In genomic region chr16:56245197-56245596, GRCh38 we compare ENCODE assay signal across 20 cellular contexts. TPM values are rescaled to one million over a fixed set of nuclear protein-coding genes. Genes with fewer than 3 reads are reported as not detected.
DNase-seq lines count a peak whose midpoint lies in the region; TF ChIP-seq lines count a peak whose summit lies in the region.
"Had no signal": no experiment of that assay in that cellular context is flagged by ENCODE, and none has a peak within 500 bp of the region (broad histone marks: within the 10 kb centered on the region; RNA-seq: fewer than 3 reads in every experiment).

No MANE protein-coding gene starts in this region.

- H3K27ac ChIP-seq in cingulate gyrus (ENCODE audit: low read depth, low read length) (peak overlapping the region; percentile 95), parathyroid adenoma (peak overlapping the region; percentile 53), SJCRH30 (no peak overlapping the region)
- H3K27ac ChIP-seq: body of pancreas, hepatocyte had no signal

- peak; percentile 20 for DNase-seq in COLO829 (ENCODE audit: low spot score)
- DNase-seq in MG63, result peak; percentile 81
- DNase-seq in SJCRH30, result no peak
- DNase-seq in NCI-H446 treated with DMSO at 0.1 percent for 48 hours (lab: John Stamatoyannopoulos, UW), result no peak
- no peak for DNase-seq in globus pallidus (ENCODE audit: low spot score)
- DNase-seq in HEK293T (ENCODE audit: extremely low spot score), result no peak
- DNase-seq: activated CD4-positive, alpha-beta memory T cell treated with anti-CD3 and anti-CD28 coated beads for 36 hours; body of pancreas; CD4-positive, alpha-beta memory T cell; GDM1; H7; Karpas-422; natural killer cell; NCI-H1930; NCI-H82; SHP77; stimulated activated CD4-positive, alpha-beta T cell treated with anti-CD3 and anti-CD28 coated beads, Interleukin-4, amount 100 ng/mL, for 4 hours had no signal

- peaks cover 27% of the 10 kb centered on the region for H3K79me2 ChIP-seq in parathyroid adenoma
- H3K79me2 ChIP-seq: hepatocyte had no signal

- H3K36me3 ChIP-seq in MG63 (no peaks in the 10 kb centered on the region), parathyroid adenoma (ENCODE audit: control insufficient read depth, insufficient read depth, low read length) (no peaks in the 10 kb centered on the region), SJCRH30 (no peaks in the 10 kb centered on the region)

- no peak for TF ChIP-seq CTCF in parathyroid adenoma (IDR thresholded peaks at IDR 0.05)

- no peak overlapping the region for H2AFZ ChIP-seq in parathyroid adenoma
- H2AFZ ChIP-seq: hepatocyte had no signal

- no peak overlapping the region for H3K4me3 ChIP-seq in MG63
- no peak overlapping the region for H3K4me3 ChIP-seq in parathyroid adenoma (ENCODE audit: low read depth, low read length)
- no peak overlapping the region for H3K4me3 ChIP-seq in SJCRH30
- H3K4me3 ChIP-seq: body of pancreas, hepatocyte had no signal

- H3K4me2 ChIP-seq in parathyroid adenoma (ENCODE audit: low read length), result no peak overlapping the region
- H3K4me2 ChIP-seq: hepatocyte had no signal

- no peak overlapping the region for H3K9ac ChIP-seq in parathyroid adenoma

- CTCF ChIA-PET in HEK293T (lab: Yijun Ruan, JAX), result interaction anchor here (1.3 kb wide), 1 partner anchor 32 kb away, joined by 3 read pairs; no protein-coding TSS in a partner anchor

- no peaks in the 10 kb centered on the region for H3K27me3 ChIP-seq in MG63
- no peaks in the 10 kb centered on the region for H3K27me3 ChIP-seq in parathyroid adenoma (ENCODE audit: control insufficient read depth, insufficient read depth, low read length)
- H3K27me3 ChIP-seq in SJCRH30, result no peaks in the 10 kb centered on the region
- H3K27me3 ChIP-seq: body of pancreas, hepatocyte had no signal

- peaks cover 16% of the 10 kb centered on the region for H3K4me1 ChIP-seq in parathyroid adenoma
- no peaks in the 10 kb centered on the region for H3K4me1 ChIP-seq in SJCRH30
- H3K4me1 ChIP-seq: body of pancreas had no signal

- POLR2A ChIA-PET in HEK293T (lab: Yijun Ruan, JAX), result no interaction called here

- no peaks in the 10 kb centered on the region for H3K9me3 ChIP-seq in MG63
- no peaks in the 10 kb centered on the region for H3K9me3 ChIP-seq in parathyroid adenoma (ENCODE audit: control insufficient read depth, low read length)
- no peaks in the 10 kb centered on the region for H3K9me3 ChIP-seq in SJCRH30 (replicated peaks)
- H3K9me3 ChIP-seq: body of pancreas had no signal

TF ChIP-seq in HEK293T, 16 proteins besides CTCF, POLR2A, EP300 and RAD21:
- no peak for TF ChIP-seq FOXM1 (IDR thresholded peaks at IDR 0.05; ENCODE audit: borderline replicate concordance)
- TF ChIP-seq TARDBP (IDR thresholded peaks at IDR 0.05), result no peak
- no peak for TF ChIP-seq SP1 (IDR thresholded peaks at IDR 0.05)
- TF ChIP-seq BHLHE40 (IDR thresholded peaks at IDR 0.05; ENCODE audit: borderline replicate concordance), result no peak
- no peak for TF ChIP-seq HDGF (IDR thresholded peaks at IDR 0.05; ENCODE audit: borderline replicate concordance)
- TF ChIP-seq CTBP1 (IDR thresholded peaks at IDR 0.05; ENCODE audit: borderline replicate concordance), result no peak
- TF ChIP-seq NFRKB (IDR thresholded peaks at IDR 0.05), result no peak
- TF ChIP-seq FOXA1 (IDR thresholded peaks at IDR 0.05), result no peak
- no peak for TF ChIP-seq FOXK2 (IDR thresholded peaks at IDR 0.05)
- no peak for TF ChIP-seq ELF4 (IDR thresholded peaks at IDR 0.05)
TF ChIP-seq in HEK293T: peak in this region for 0.

RNA-seq across cellular contexts. Expression of gene GNAO1, which starts 53.9 kb away (rescaled TPM):
- total RNA-seq in MG63 (2014; rRNA removed; shearing (Covaris generic); ENCODE audit: low replicate concordance), result 0.92 and 2.6 TPM in 2 replicates
- 1.4 and 2.3 TPM in 2 replicates for total RNA-seq in SJCRH30 (2014; rRNA removed; shearing (Covaris generic))

Comparison
In these comparisons a context has a peak if more than half of its experiments do, and no peak if none do; other contexts are left out.
1. DNase-seq: peak in COLO829 (single experiment) and MG63 (single experiment); none in SJCRH30 (0 of 2), NCI-H446 treated with DMSO at 0.1 percent for 48 hours (single experiment), globus pallidus (single experiment) and HEK293T (single experiment).